1 cellular context compared by ENCODE assay signal in genomic region chr12:47921907-47922306, GRCh38.
TF ChIP-seq lines count a peak whose summit lies in the region.

No MANE protein-coding gene starts in this region.

TF ChIP-seq in K562, 482 proteins besides CTCF, POLR2A, EP300 and RAD21:
- TF ChIP-seq ZBTB9 (CRISPR knock-in tag; IDR thresholded peaks at IDR 0.05) (no peak), MYNN (IDR thresholded peaks at IDR 0.05) (peak; percentile 91), MYNN (CRISPR knock-in tag; IDR thresholded peaks at IDR 0.05) (no peak; the same call in 1 of the 2 replicates), CBX3 (IDR thresholded peaks at IDR 0.05; ENCODE audit: borderline replicate concordance in 1 of 2, low read length in 2 of 2) (no peak), NFIX (CRISPR knock-in tag; IDR thresholded peaks at IDR 0.05; ENCODE audit: low read depth) (no peak)
